In genomic region chr7:99619571-99620130, GRCh38 we compare ENCODE assay signal across 22 cellular contexts. TPM values are rescaled to one million over a fixed set of nuclear protein-coding genes. Genes with fewer than 3 reads are reported as not detected.
DNase-seq lines count a peak whose midpoint lies in the region; ATAC-seq and TF ChIP-seq lines count a peak whose summit lies in the region.
"Had no signal": no experiment of that assay in that cellular context is flagged by ENCODE, and none has a peak within 500 bp of the region (broad histone marks: within the 10 kb centered on the region; RNA-seq: fewer than 3 reads in every experiment).

No MANE protein-coding gene starts in this region.

- no peaks in the 10 kb centered on the region for H3K27me3 Mint-ChIP-seq in T-helper 2 cell treated with Interferon-gamma antibody and Interleukin-4, amounts not matched to agents 5 μg/mL and 100 μg/mL, for 36 hours (ENCODE audit: low read depth)
- no peaks in the 10 kb centered on the region for H3K27me3 Mint-ChIP-seq in CD8-positive, alpha-beta T cell (ENCODE audit: low read depth)
- H3K27me3 Mint-ChIP-seq in activated T-helper 2 cell treated with anti-CD3 and anti-CD28 coated beads, Interferon-gamma antibody, Interleukin-2, Interleukin-4, amounts not matched to agents 10 μg/mL and 5 μg/mL and 100 μg/mL, durations not matched to agents 14 hours and 24 hours and 36 hours (ENCODE audit: low read depth), result peaks cover 4% of the 10 kb centered on the region
- H3K27me3 Mint-ChIP-seq: activated naive CD8-positive, alpha-beta T cell treated with anti-CD3 and anti-CD28 coated beads, Interleukin-2, amount 10 ng/mL, durations not matched to agents 7 days and 5 days; B cell; memory B cell; progenitor cell of endocrine pancreas had no signal

- peak overlapping the region; percentile 11 for H3K27ac Mint-ChIP-seq in T-helper 2 cell treated with Interferon-gamma antibody and Interleukin-4, amounts not matched to agents 5 μg/mL and 100 μg/mL, for 36 hours
- peak overlapping the region; percentile 34 for H3K27ac Mint-ChIP-seq in CD8-positive, alpha-beta T cell
- peak overlapping the region; percentile 91 for H3K27ac Mint-ChIP-seq in activated T-helper 2 cell treated with anti-CD3 and anti-CD28 coated beads, Interferon-gamma antibody, Interleukin-2, Interleukin-4, amounts not matched to agents 10 μg/mL and 5 μg/mL and 100 μg/mL, durations not matched to agents 14 hours and 24 hours and 36 hours
- H3K27ac Mint-ChIP-seq: B cell, memory B cell, nephron progenitor cell, progenitor cell of endocrine pancreas had no signal

- CTCF ChIA-PET in CD8-positive, alpha-beta T cell (lab: Charles Lee), result no interaction called here

- peaks cover 43% of the 10 kb centered on the region for H3K36me3 ChIP-seq in CD8-positive, alpha-beta T cell (ENCODE audit: insufficient read depth, low read length)

- no peaks in the 10 kb centered on the region for H3K9me3 ChIP-seq in CD8-positive, alpha-beta T cell (ENCODE audit: low read length)
- H3K9me3 ChIP-seq: colonic mucosa had no signal

- no peak for TF ChIP-seq CTCF in CD8-positive, alpha-beta T cell (IDR thresholded peaks at IDR 0.05)

- peaks cover 66% of the 10 kb centered on the region for H3K36me3 Mint-ChIP-seq in T-helper 2 cell treated with Interferon-gamma antibody and Interleukin-4, amounts not matched to agents 5 μg/mL and 100 μg/mL, for 36 hours (ENCODE audit: low read depth)
- H3K36me3 Mint-ChIP-seq in CD8-positive, alpha-beta T cell, result peaks cover 72% of the 10 kb centered on the region
- H3K36me3 Mint-ChIP-seq in activated T-helper 2 cell treated with anti-CD3 and anti-CD28 coated beads, Interferon-gamma antibody, Interleukin-2, Interleukin-4, amounts not matched to agents 10 μg/mL and 5 μg/mL and 100 μg/mL, durations not matched to agents 14 hours and 24 hours and 36 hours (ENCODE audit: low read depth), result peaks cover 71% of the 10 kb centered on the region

- H3K27ac ChIP-seq in CD8-positive, alpha-beta T cell (ENCODE audit: low read depth, low read length), result no peak overlapping the region
- H3K27ac ChIP-seq: 22Rv1, brain microvascular endothelial cell, colonic mucosa, PC-9 had no signal

- POLR2A ChIA-PET in CD8-positive, alpha-beta T cell (lab: Charles Lee), result no interaction called here

- intact Hi-C loops in CD8-positive, alpha-beta T cell (cut with DNase I, micrococcal nuclease), result loop anchor here (5.0 to 10.0 kb wide), 2 partner anchors 295 to 1463 kb away; partner anchors contain the start of gene TRIM4 (in 1 of the 2)
- intact Hi-C loops in activated T-helper 2 cell treated with anti-CD3 and anti-CD28 coated beads, Interferon-gamma antibody, Interleukin-2, Interleukin-4, amounts not matched to agents 10 μg/mL and 5 μg/mL and 100 μg/mL, durations not matched to agents 14 hours and 24 hours and 36 hours (cut with micrococcal nuclease), result loop anchor here (5.0 to 10.0 kb wide), 2 partner anchors 168 to 465 kb away; partner anchors contain the start of genes COPS6 and ZNF3

- no peaks in the 10 kb centered on the region for H3K27me3 ChIP-seq in CD8-positive, alpha-beta T cell (ENCODE audit: insufficient read depth, low read length)
- H3K27me3 ChIP-seq: brain microvascular endothelial cell, colonic mucosa had no signal

- ATAC-seq in CD8-positive, alpha-beta T cell, result no peak
- ATAC-seq in GM19467 (IDR thresholded peaks at IDR 0.05; ENCODE audit: unreplicated experiment), result no peak

- H3K4me3 ChIP-seq in CD8-positive, alpha-beta T cell (ENCODE audit: low read depth, low read length), result no peak overlapping the region
- H3K4me3 ChIP-seq: colonic mucosa, PC-9 had no signal

- DNase-seq in T-helper 2 cell treated with Interferon-gamma antibody and Interleukin-4, amounts not matched to agents 5 μg/mL and 100 μg/mL, for 36 hours (ENCODE audit: low spot score), result no peak
- DNase-seq in T-helper 2 cell (no peak), islet precursor cell (peak; percentile 51), AG20443 (ENCODE audit: low spot score) (no peak), UCSD-AML1 (lab: John Stamatoyannopoulos, UW; ENCODE audit: unreplicated experiment) (no peak)
- no peak for DNase-seq in CD8-positive, alpha-beta T cell
- no peak for DNase-seq in activated T-helper 2 cell treated with anti-CD3 and anti-CD28 coated beads, Interferon-gamma antibody, Interleukin-2, Interleukin-4, amounts not matched to agents 10 μg/mL and 5 μg/mL and 100 μg/mL, durations not matched to agents 14 hours and 24 hours and 36 hours (ENCODE audit: low spot score)
- DNase-seq: activated naive CD8-positive, alpha-beta T cell treated with anti-CD3 and anti-CD28 coated beads, Interleukin-2, amount 10 ng/mL, durations not matched to agents 7 days and 5 days; brain microvascular endothelial cell; colonic mucosa; kidney glomerular epithelial cell; NCI-H146; nephron progenitor cell; PC-9 had no signal

- H3K4me1 ChIP-seq in CD8-positive, alpha-beta T cell (ENCODE audit: insufficient read depth, low read length), result peaks cover 46% of the 10 kb centered on the region

- no peak overlapping the region for H3K4me3 Mint-ChIP-seq in T-helper 2 cell treated with Interferon-gamma antibody and Interleukin-4, amounts not matched to agents 5 μg/mL and 100 μg/mL, for 36 hours
- no peak overlapping the region for H3K4me3 Mint-ChIP-seq in CD8-positive, alpha-beta T cell
- H3K4me3 Mint-ChIP-seq in activated T-helper 2 cell treated with anti-CD3 and anti-CD28 coated beads, Interferon-gamma antibody, Interleukin-2, Interleukin-4, amounts not matched to agents 10 μg/mL and 5 μg/mL and 100 μg/mL, durations not matched to agents 14 hours and 24 hours and 36 hours (ENCODE audit: low read depth), result peak overlapping the region; percentile 92
- H3K4me3 Mint-ChIP-seq: activated naive CD8-positive, alpha-beta T cell treated with anti-CD3 and anti-CD28 coated beads, Interleukin-2, amount 10 ng/mL, durations not matched to agents 7 days and 5 days had no signal

- peaks cover 61% of the 10 kb centered on the region for H3K4me1 Mint-ChIP-seq in T-helper 2 cell treated with Interferon-gamma antibody and Interleukin-4, amounts not matched to agents 5 μg/mL and 100 μg/mL, for 36 hours (ENCODE audit: low read depth)
- peaks cover 70% of the 10 kb centered on the region for H3K4me1 Mint-ChIP-seq in CD8-positive, alpha-beta T cell (ENCODE audit: low read depth)
- peaks cover 67% of the 10 kb centered on the region for H3K4me1 Mint-ChIP-seq in activated T-helper 2 cell treated with anti-CD3 and anti-CD28 coated beads, Interferon-gamma antibody, Interleukin-2, Interleukin-4, amounts not matched to agents 10 μg/mL and 5 μg/mL and 100 μg/mL, durations not matched to agents 14 hours and 24 hours and 36 hours (ENCODE audit: low read depth)

- no peaks in the 10 kb centered on the region for H3K9me3 Mint-ChIP-seq in T-helper 2 cell treated with Interferon-gamma antibody and Interleukin-4, amounts not matched to agents 5 μg/mL and 100 μg/mL, for 36 hours
- H3K9me3 Mint-ChIP-seq in CD8-positive, alpha-beta T cell, result no peaks in the 10 kb centered on the region
- H3K9me3 Mint-ChIP-seq in activated T-helper 2 cell treated with anti-CD3 and anti-CD28 coated beads, Interferon-gamma antibody, Interleukin-2, Interleukin-4, amounts not matched to agents 10 μg/mL and 5 μg/mL and 100 μg/mL, durations not matched to agents 14 hours and 24 hours and 36 hours, result no peaks in the 10 kb centered on the region
- H3K9me3 Mint-ChIP-seq: activated naive CD8-positive, alpha-beta T cell treated with anti-CD3 and anti-CD28 coated beads, Interleukin-2, amount 10 ng/mL, durations not matched to agents 7 days and 5 days; memory B cell had no signal

RNA-seq across cellular contexts. Expression of gene ZSCAN25, which starts 2.9 kb away (rescaled TPM):
- 10 to 100 TPM; 54.1 to 54.7 TPM for total RNA-seq in CD8-positive, alpha-beta T cell
- 31.2 and 31.7 TPM in 2 replicates for total RNA-seq in activated T-helper 2 cell treated with anti-CD3 and anti-CD28 coated beads, Interferon-gamma antibody, Interleukin-2, Interleukin-4, amounts not matched to agents 10 μg/mL and 5 μg/mL and 100 μg/mL, durations not matched to agents 14 hours and 24 hours and 36 hours

RNA-seq across cellular contexts. Expression of gene TMEM225B, which starts 21.6 kb away (rescaled TPM):
- 1 to 10 TPM in 1 of 2 experiments, under 1 TPM in 1; 0.94 to 2.1 TPM for total RNA-seq in CD8-positive, alpha-beta T cell
- total RNA-seq in activated T-helper 2 cell treated with anti-CD3 and anti-CD28 coated beads, Interferon-gamma antibody, Interleukin-2, Interleukin-4, amounts not matched to agents 10 μg/mL and 5 μg/mL and 100 μg/mL, durations not matched to agents 14 hours and 24 hours and 36 hours, result 1.3 and 1.9 TPM in 2 replicates
- total RNA-seq: frontal cortex, G401, SK-MEL-5 had no signal

Comparison
In these comparisons a context has a peak if more than half of its experiments do, and no peak if none do; other contexts are left out.
1. H3K27ac Mint-ChIP-seq: peak in every context shown above with its lines; median percentile 91 in activated T-helper 2 cell treated with anti-CD3 and anti-CD28 coated beads, Interferon-gamma antibody, Interleukin-2, Interleukin-4, amounts not matched to agents 10 μg/mL and 5 μg/mL and 100 μg/mL, durations not matched to agents 14 hours and 24 hours and 36 hours; 34 in CD8-positive, alpha-beta T cell; 11 in T-helper 2 cell treated with Interferon-gamma antibody and Interleukin-4, amounts not matched to agents 5 μg/mL and 100 μg/mL, for 36 hours.